In genomic region chr22:41544671-41545476, GRCh38 we compare ENCODE assay signal across 8 cellular contexts. TPM values are rescaled to one million over a fixed set of nuclear protein-coding genes. Genes with fewer than 3 reads are reported as not detected.
DNase-seq lines count a peak whose midpoint lies in the region; ATAC-seq and TF ChIP-seq lines count a peak whose summit lies in the region.

No MANE protein-coding gene starts in this region.

- TF ChIP-seq CTCF in Panc1 (IDR thresholded peaks at IDR 0.05) (no peak), fibroblast of mammary gland (conservative IDR thresholded peaks at IDR 0.05; ENCODE audit: control insufficient read depth, insufficient read depth, low read depth, low read length) (no peak)

- peak; percentile 33 for DNase-seq in NCI-H2227 (lab: John Stamatoyannopoulos, UW; ENCODE audit: unreplicated experiment)
- DNase-seq in NCI-H2227 treated with DMSO at 0.1 percent for 48 hours (lab: John Stamatoyannopoulos, UW) = no peak
- DNase-seq in Panc1 (ENCODE audit: low read depth, low spot score) = no peak
- no peak for DNase-seq in fibroblast of mammary gland (ENCODE audit: low read depth)
- DNase-seq in NOMO-1 treated with dmso at 0.1 percent for 144 hours (lab: John Stamatoyannopoulos, UW; ENCODE audit: unreplicated experiment) = no peak
- no peak for DNase-seq in activated effector memory CD4-positive, alpha-beta T cell treated with Interleukin-2 at 50 U/mL for 16 hours

- no peak for ATAC-seq in Panc1
- no peak for ATAC-seq in HG02571 (IDR thresholded peaks at IDR 0.05; ENCODE audit: unreplicated experiment)

- in situ Hi-C loops in Panc1 (cut with HindIII; ENCODE audit: low pct_unique_long_range_greater_than_20kb, low sequenced_read_pairs) = no loop called here

- POLR2A ChIA-PET in Panc1 (lab: Charles Lee) = no interaction called here

- CTCF ChIA-PET in Panc1 (lab: Charles Lee) = no interaction called here

- peaks cover 10% of the 10 kb centered on the region for H3K4me1 ChIP-seq in Panc1 (ENCODE audit: control insufficient read depth, insufficient read depth, low read length)

- H3K36me3 ChIP-seq in Panc1 (ENCODE audit: control insufficient read depth, insufficient read depth, low read length) = no peaks in the 10 kb centered on the region

- no TSS peak for BruUV-seq in Panc1 (replicated peaks; lab: Mats Ljungman, UMichigan)

- intact Hi-C loops in Panc1 (cut with micrococcal nuclease; ENCODE audit: unreplicated experiment) = no loop called here

- peak overlapping the region; percentile 78 to 85 for H3K4me3 ChIP-seq in Panc1 (ENCODE audit: low read depth in 2 of 2, low read length in 2 of 2)
- H3K4me3 ChIP-seq in fibroblast of mammary gland (ENCODE audit: control insufficient read depth, low read depth, low read length) = peak overlapping the region; percentile 42
- peak overlapping the region; percentile 51 to 94 (median 69) for H3K4me3 ChIP-seq in skin epidermis

- H3K27me3 ChIP-seq in Panc1 (ENCODE audit: control insufficient read depth, insufficient read depth, low read length) = no peaks in the 10 kb centered on the region

- H3K27ac ChIP-seq in Panc1 (ENCODE audit: low read length) (peak overlapping the region; percentile 70), skin epidermis (peak overlapping the region in 3 of 21 experiments; percentile 85 to 91 (median 88))

- H3K9me3 ChIP-seq in Panc1 (ENCODE audit: control insufficient read depth, insufficient read depth, low read depth, low read length) = no peaks in the 10 kb centered on the region

RNA-seq across cellular contexts. Expression of gene POLR3H, which starts 0.6 kb away (rescaled TPM):
- total RNA-seq in Panc1 (2021; ENCODE audit: unreplicated experiment) = 46.6 TPM
- polyA plus RNA-seq in Panc1 (2012; ENCODE audit: insufficient read length) = 52.3 TPM

RNA-seq across cellular contexts. Expression of gene CSDC2, which starts 15.9 kb away (rescaled TPM):
- 1.5 TPM for total RNA-seq in Panc1 (2021; ENCODE audit: unreplicated experiment)
- 1.6 TPM for polyA plus RNA-seq in Panc1 (2012; ENCODE audit: insufficient read length)

RNA-seq across cellular contexts. Expression of gene PMM1, which starts 44.8 kb away (rescaled TPM):
- 30.5 TPM for total RNA-seq in Panc1 (2021; ENCODE audit: unreplicated experiment)
- 32.9 TPM for polyA plus RNA-seq in Panc1 (2012; ENCODE audit: insufficient read length)
